24 cellular contexts compared by ENCODE assay signal in genomic region chr6:56040875-56041274, GRCh38.
A peak's percentile ranks its signal among the peaks of the same experiment; 100 is the strongest.
DNase-seq lines count a peak whose midpoint lies in the region; ATAC-seq and TF ChIP-seq lines count a peak whose summit lies in the region.
"Had no signal": no experiment of that assay in that cellular context is flagged by ENCODE, and none has a peak within 500 bp of the region (broad histone marks: within the 10 kb centered on the region; RNA-seq: fewer than 3 reads in every experiment).

No MANE protein-coding gene starts in this region.

- H3K4me3 ChIP-seq in AG04450 (ENCODE audit: low read depth, low read length) = no peak overlapping the region
- H3K4me3 ChIP-seq: A549, neural progenitor cell, SJSA1 had no signal

- H3K27me3 Mint-ChIP-seq in chondrocyte (ENCODE audit: low read depth) = no peaks in the 10 kb centered on the region
- H3K27me3 Mint-ChIP-seq: activated CD4-positive, alpha-beta memory T cell treated with anti-CD3 and anti-CD28 coated beads for 36 hours; CD4-positive, alpha-beta T cell had no signal

- TF ChIP-seq CTCF in AG04450 (IDR thresholded peaks at IDR 0.05; ENCODE audit: low read depth, low read length) (no peak), chondrocyte (IDR thresholded peaks at IDR 0.05) (no peak)

- no peaks in the 10 kb centered on the region for H3K27me3 ChIP-seq in AG04450 (ENCODE audit: control insufficient read depth, insufficient read depth, low read length)
- H3K27me3 ChIP-seq: neural progenitor cell, SJSA1 had no signal

- H3K27ac Mint-ChIP-seq in chondrocyte (ENCODE audit: unreplicated experiment) = peak overlapping the region; percentile 82
- H3K27ac Mint-ChIP-seq: activated CD4-positive, alpha-beta memory T cell treated with anti-CD3 and anti-CD28 coated beads for 36 hours; CD4-positive, alpha-beta T cell; neural progenitor cell had no signal

- H3K9me3 ChIP-seq in AG04450 (ENCODE audit: control insufficient read depth, insufficient read depth, low read length) = no peaks in the 10 kb centered on the region
- H3K9me3 ChIP-seq: A549, SJSA1 had no signal

- POLR2A ChIA-PET in AG04450 (lab: Yijun Ruan, JAX) = no interaction called here

- peaks cover 6% of the 10 kb centered on the region for H3K9me3 Mint-ChIP-seq in chondrocyte (ENCODE audit: low read depth)
- H3K9me3 Mint-ChIP-seq: neural progenitor cell had no signal

- H3K4me3 Mint-ChIP-seq in chondrocyte (ENCODE audit: unreplicated experiment) = peak overlapping the region; percentile 13
- H3K4me3 Mint-ChIP-seq: activated CD4-positive, alpha-beta memory T cell treated with anti-CD3 and anti-CD28 coated beads for 36 hours; CD4-positive, alpha-beta T cell; mesothelial cell of epicardium; neural progenitor cell had no signal

- CTCF ChIA-PET in AG04450 (lab: Charles Lee) = no interaction called here

- H3K4me1 Mint-ChIP-seq in chondrocyte (ENCODE audit: low read depth) = peaks cover 86% of the 10 kb centered on the region
- H3K4me1 Mint-ChIP-seq: neural progenitor cell had no signal

- no peak for DNase-seq in AG04450 (ENCODE audit: low read depth, low spot score)
- peak; percentile 74 for DNase-seq in LHCN-M2 (ENCODE audit: low read depth)
- no peak for DNase-seq in chondrocyte (ENCODE audit: low spot score)
- DNase-seq in myocyte (ENCODE audit: low read depth) = peak; percentile 55
- no peak for DNase-seq in NCI-H128 (lab: John Stamatoyannopoulos, UW; ENCODE audit: unreplicated experiment)
- DNase-seq in islet precursor cell = no peak
- no peak for DNase-seq in DMS53 (lab: John Stamatoyannopoulos, UW)
- DNase-seq: activated CD4-positive, alpha-beta memory T cell treated with anti-CD3 and anti-CD28 coated beads for 36 hours; activated naive CD4-positive, alpha-beta T cell; CD4-positive, alpha-beta T cell; cortex of kidney; DMS79 treated with DMSO at 0.1 percent for 48 hours; KG1; left cardiac atrium; NCI-H1048; NCI-H2107; T-helper 2 cell; WERI-Rb-1 had no signal

- no peak for ATAC-seq in HG03342 (IDR thresholded peaks at IDR 0.05; ENCODE audit: unreplicated experiment)
- ATAC-seq: A549, Panc1 had no signal

- H3K36me3 Mint-ChIP-seq in chondrocyte (ENCODE audit: low read depth) = peaks cover 2% of the 10 kb centered on the region
- H3K36me3 Mint-ChIP-seq: activated CD4-positive, alpha-beta memory T cell treated with anti-CD3 and anti-CD28 coated beads for 36 hours; mesothelial cell of epicardium; neural progenitor cell had no signal

- H3K27ac ChIP-seq in AG04450 (ENCODE audit: low read depth, low read length) = peak overlapping the region; percentile 32
- H3K27ac ChIP-seq: A549, neural progenitor cell, SJSA1, WERI-Rb-1 had no signal

Comparison
In these comparisons a context has a peak if more than half of its experiments do, and no peak if none do; other contexts are left out.
1. DNase-seq: peak in LHCN-M2 (single experiment) and myocyte (single experiment); none in AG04450 (single experiment), chondrocyte (single experiment), NCI-H128 (single experiment), islet precursor cell (single experiment) and DMS53 (single experiment).